In genomic region chr13:71242191-71242590, GRCh38 we compare ENCODE assay signal across 14 cellular contexts.
DNase-seq lines count a peak whose midpoint lies in the region; ATAC-seq and TF ChIP-seq lines count a peak whose summit lies in the region.
"Had no signal": no experiment of that assay in that cellular context is flagged by ENCODE, and none has a peak within 500 bp of the region (broad histone marks: within the 10 kb centered on the region; RNA-seq: fewer than 3 reads in every experiment).

No MANE protein-coding gene starts in this region.

- in situ Hi-C loops in astrocyte of the cerebellum (cut with HindIII; ENCODE audit: low sequenced_read_pairs), result no loop called here

- TF ChIP-seq CTCF in astrocyte of the cerebellum (IDR thresholded peaks at IDR 0.05; ENCODE audit: low read depth, low read length, missing control alignments), result no peak

- no peak overlapping the region for H3K4me3 ChIP-seq in astrocyte of the cerebellum (ENCODE audit: low read depth, low read length)
- H3K4me3 ChIP-seq: thyroid gland had no signal

- ATAC-seq in HG02973 (IDR thresholded peaks at IDR 0.05; ENCODE audit: unreplicated experiment) (no peak), GM21723 (IDR thresholded peaks at IDR 0.05; ENCODE audit: unreplicated experiment) (no peak), GM21381 (IDR thresholded peaks at IDR 0.05; ENCODE audit: unreplicated experiment) (no peak)

- DNase-seq in AG20443 (ENCODE audit: low spot score), result peak; percentile 3
- DNase-seq in NCI-H2081 (lab: John Stamatoyannopoulos, UW), result peak; percentile 74 to 87
- DNase-seq in astrocyte of the cerebellum (ENCODE audit: low read depth), result peak; percentile 39
- DNase-seq in iPS-NIHi11 (ENCODE audit: low spot score), result peak; percentile 14
- no peak for DNase-seq in SKM-1 (lab: John Stamatoyannopoulos, UW; ENCODE audit: unreplicated experiment)
- DNase-seq: activated CD8-positive, alpha-beta memory T cell treated with anti-CD3 and anti-CD28 coated beads for 24 hours; activated effector memory CD4-positive, alpha-beta T cell treated with Interleukin-2 at 50 U/mL for 16 hours; mammary epithelial cell; NCI-H2107; stimulated activated CD4-positive, alpha-beta T cell treated with anti-CD3 and anti-CD28 coated beads, Interleukin-4, amount 100 ng/mL, for 4 hours; thyroid gland had no signal
